Comparison of ENCODE assay signal across 8 cellular contexts in the genomic region with DNA sequence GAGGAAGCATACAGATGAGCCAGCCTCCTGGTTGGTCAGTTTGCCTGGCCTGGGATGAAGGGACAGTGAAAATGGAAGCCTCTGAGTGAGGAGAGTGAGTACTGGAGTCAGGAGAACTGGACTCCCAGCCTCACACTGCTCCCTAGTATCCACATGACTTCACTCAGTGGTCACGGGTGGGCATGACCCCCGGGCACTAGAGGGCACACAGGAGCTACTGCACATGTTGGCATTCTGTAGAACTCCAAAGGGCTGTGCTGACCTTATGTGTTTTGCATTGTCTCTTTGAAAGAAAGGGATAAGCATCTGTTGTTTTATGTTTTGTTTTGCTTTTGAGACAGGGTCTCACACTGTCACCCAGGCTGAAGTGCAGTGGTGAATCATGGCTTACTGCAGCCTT. TPM values are rescaled to one million over a fixed set of nuclear protein-coding genes. Genes with fewer than 3 reads are reported as not detected.
DNase-seq lines count a peak whose midpoint lies in the region; ATAC-seq and TF ChIP-seq lines count a peak whose summit lies in the region.

No MANE protein-coding gene starts in this region.

- no peak overlapping the region for H3K4me3 Mint-ChIP-seq in activated B cell treated with CpG ODN at 0.5 μM for 24 hours

- peaks cover 0 to under 1% (median 0%) of the 10 kb centered on the region in 4 donors for H3K4me1 ChIP-seq in esophagus muscularis mucosa

- no peaks in the 10 kb centered on the region for H3K4me1 Mint-ChIP-seq in activated B cell treated with CpG ODN at 0.5 μM for 24 hours

- WGBS in esophagus muscularis mucosa = 57% methylated on average over 2 of the region's 2 CpGs

- H3K9me3 Mint-ChIP-seq in activated naive CD4-positive, alpha-beta T cell treated with anti-CD3 and anti-CD28 coated beads, Interleukin-2, amount 50 U/mL, for 72 hours = no peaks in the 10 kb centered on the region
- no peaks in the 10 kb centered on the region for H3K9me3 Mint-ChIP-seq in activated B cell treated with CpG ODN at 0.5 μM for 24 hours

- no peak for ATAC-seq in activated naive CD4-positive, alpha-beta T cell treated with anti-CD3 and anti-CD28 coated beads, Interleukin-2, amount 50 U/mL, for 72 hours
- ATAC-seq in activated B cell treated with CpG ODN at 0.5 μM for 24 hours (ENCODE audit: low read depth) (peak; percentile 37), GM18867 (IDR thresholded peaks at IDR 0.05; ENCODE audit: unreplicated experiment) (no peak)

- no peak for TF ChIP-seq EP300 in esophagus muscularis mucosa (IDR thresholded peaks at IDR 0.05)

- H3K4me3 ChIP-seq in fibroblast of villous mesenchyme (ENCODE audit: low read depth, low read length) (no peak overlapping the region), esophagus muscularis mucosa (no peak overlapping the region)

- H3K36me3 Mint-ChIP-seq in activated naive CD4-positive, alpha-beta T cell treated with anti-CD3 and anti-CD28 coated beads, Interleukin-2, amount 50 U/mL, for 72 hours = peaks cover 22 to 46% of the 10 kb centered on the region in 2 donors
- no peaks in the 10 kb centered on the region for H3K36me3 Mint-ChIP-seq in activated B cell treated with CpG ODN at 0.5 μM for 24 hours (ENCODE audit: low read depth)

- H3K27ac ChIP-seq in substantia nigra (ENCODE audit: low read depth, low read length, poor library complexity, severe bottlenecking) (peak overlapping the region; percentile 26), esophagus muscularis mucosa (replicated peaks in 1 of 4) (no peak overlapping the region)

- H3K27me3 ChIP-seq in esophagus muscularis mucosa = no peaks in the 10 kb centered on the region

- no peaks in the 10 kb centered on the region for H3K9me3 ChIP-seq in esophagus muscularis mucosa

- DNase-seq in activated naive CD4-positive, alpha-beta T cell (lab: John Stamatoyannopoulos, UW) = peak in 3 of 4 experiments; percentile 4 to 57 (median 37)
- DNase-seq in activated naive CD4-positive, alpha-beta T cell treated with anti-CD3 and anti-CD28 coated beads, Interleukin-2, amount 50 U/mL, for 72 hours (ENCODE audit: low spot score in 2 of 2) = no peak
- DNase-seq in activated B cell treated with CpG ODN at 0.5 μM for 24 hours (no peak), fibroblast of villous mesenchyme (ENCODE audit: low read depth) (no peak), substantia nigra (lab: John Stamatoyannopoulos, UW) (peak in 46 of 49 donors; percentile 12 to 87 (median 62)), esophagus muscularis mucosa (ENCODE audit: extremely low spot score) (no peak), NCI-H1048 (lab: John Stamatoyannopoulos, UW) (no peak)

- no peak for TF ChIP-seq POLR2A in esophagus muscularis mucosa (IDR thresholded peaks at IDR 0.05; ENCODE audit: low read depth)

- no peaks in the 10 kb centered on the region for H3K36me3 ChIP-seq in esophagus muscularis mucosa

- no peak for TF ChIP-seq CTCF in activated B cell treated with CpG ODN at 0.5 μM for 24 hours (IDR thresholded peaks at IDR 0.05)
- peak; percentile 4 for TF ChIP-seq CTCF in fibroblast of villous mesenchyme (IDR thresholded peaks at IDR 0.05; ENCODE audit: insufficient read depth, low read depth, low read length)
- peak in 1 of 3 experiments; percentile 16 for TF ChIP-seq CTCF in esophagus muscularis mucosa (IDR thresholded peaks at IDR 0.05)

- H3K27me3 Mint-ChIP-seq in activated B cell treated with CpG ODN at 0.5 μM for 24 hours = no peaks in the 10 kb centered on the region

- CTCF ChIA-PET in activated B cell treated with CpG ODN at 0.5 μM for 24 hours (lab: Charles Lee) = no interaction called here

- peak overlapping the region in 1 of 2 donors; percentile 15 for H3K27ac Mint-ChIP-seq in activated naive CD4-positive, alpha-beta T cell treated with anti-CD3 and anti-CD28 coated beads, Interleukin-2, amount 50 U/mL, for 72 hours
- H3K27ac Mint-ChIP-seq in activated B cell treated with CpG ODN at 0.5 μM for 24 hours = no peak overlapping the region

- POLR2A ChIA-PET in activated B cell treated with CpG ODN at 0.5 μM for 24 hours (lab: Charles Lee) = interaction anchor here (0.5 kb wide), 1 partner anchor 485 kb away, joined by 3 read pairs; no protein-coding TSS in a partner anchor

- intact Hi-C loops in activated B cell treated with CpG ODN at 0.5 μM for 24 hours (cut with micrococcal nuclease) = loop anchor here (1.0 kb wide), 1 partner anchor 150 kb away; no protein-coding TSS in a partner anchor
- intact Hi-C loops in esophagus muscularis mucosa (cut with DNase I) = no loop called here

RNA-seq across cellular contexts. Expression of a gene that starts 23.7 kb away (rescaled TPM):
- total RNA-seq in activated naive CD4-positive, alpha-beta T cell treated with anti-CD3 and anti-CD28 coated beads, Interleukin-2, amount 50 U/mL, for 72 hours = 10 to 100 TPM; 79.1 to 88.6 TPM
- 1.8 and 2.4 TPM in 2 replicates for total RNA-seq in activated B cell treated with CpG ODN at 0.5 μM for 24 hours
- total RNA-seq in fibroblast of villous mesenchyme = 7.4 and 13.0 TPM in 2 replicates
- total RNA-seq in esophagus muscularis mucosa = 1 to 10 TPM in 2 of 4 donors, under 1 TPM in 2; 0.45 to 1.4 (median 0.87) TPM

RNA-seq across cellular contexts. Expression of a gene that starts 34.2 kb away (rescaled TPM):
- total RNA-seq in activated naive CD4-positive, alpha-beta T cell treated with anti-CD3 and anti-CD28 coated beads, Interleukin-2, amount 50 U/mL, for 72 hours = 10 to 100 TPM; 15.5 to 28.2 TPM
- total RNA-seq in activated B cell treated with CpG ODN at 0.5 μM for 24 hours = 2.7 and 4.4 TPM in 2 replicates
- total RNA-seq in fibroblast of villous mesenchyme = 3.2 and 5.2 TPM in 2 replicates
- total RNA-seq in esophagus muscularis mucosa = 1 to 10 TPM in 2 of 4 donors, under 1 TPM in 2; 0.42 to 1.4 (median 0.93) TPM

RNA-seq across cellular contexts. Expression of a gene that starts 54.0 kb away (rescaled TPM):
- total RNA-seq in activated naive CD4-positive, alpha-beta T cell treated with anti-CD3 and anti-CD28 coated beads, Interleukin-2, amount 50 U/mL, for 72 hours = 100 to 1,000 TPM; 187 to 193 TPM
- total RNA-seq in activated B cell treated with CpG ODN at 0.5 μM for 24 hours (185 and 208 TPM in 2 replicates), fibroblast of villous mesenchyme (39.6 and 39.7 TPM in 2 replicates), esophagus muscularis mucosa (100 to 1,000 TPM in 2 of 4 donors, 10 to 100 TPM in 2; 73.7 to 106 (median 90.8) TPM)

Comparison
In these comparisons a context has a peak if more than half of its experiments do, and no peak if none do; other contexts are left out.
1. DNase-seq: peak in activated naive CD4-positive, alpha-beta T cell (3 of 4) and substantia nigra (46 of 49); none in activated naive CD4-positive, alpha-beta T cell treated with anti-CD3 and anti-CD28 coated beads, Interleukin-2, amount 50 U/mL, for 72 hours (0 of 2), activated B cell treated with CpG ODN at 0.5 μM for 24 hours (single experiment), fibroblast of villous mesenchyme (single experiment), esophagus muscularis mucosa (single experiment) and NCI-H1048 (single experiment).